In the genomic region with DNA sequence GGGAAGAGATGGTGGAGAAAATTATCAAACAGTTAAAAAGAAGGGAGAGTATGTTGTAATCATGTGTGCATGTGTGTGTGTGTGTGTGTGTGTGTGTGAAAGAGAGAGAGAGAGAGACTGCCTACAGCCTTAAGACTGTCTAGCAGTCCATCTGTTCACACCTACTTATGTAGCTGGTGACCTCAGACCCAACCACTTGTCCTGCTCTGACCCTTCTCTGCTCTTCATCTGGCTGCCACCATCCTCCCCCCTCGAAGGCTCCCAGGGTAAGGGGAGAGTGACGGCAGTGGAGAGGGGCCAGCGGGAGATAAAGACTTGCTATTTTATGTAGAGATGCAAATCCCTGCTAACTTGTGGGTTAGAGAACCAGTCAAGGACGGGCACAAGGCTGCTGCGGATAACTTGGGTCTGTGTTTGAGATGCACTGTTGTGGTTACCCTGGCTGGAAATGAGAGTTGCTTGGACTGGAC, we compare ENCODE assay signal across 20 cellular contexts. TPM values are rescaled to one million over a fixed set of nuclear protein-coding genes. Genes with fewer than 3 reads are reported as not detected.
A peak's percentile ranks its signal among the peaks of the same experiment; 100 is the strongest.
DNase-seq lines count a peak whose midpoint lies in the region; ATAC-seq and TF ChIP-seq lines count a peak whose summit lies in the region.
"Had no signal": no experiment of that assay in that cellular context is flagged by ENCODE, and none has a peak within 500 bp of the region (broad histone marks: within the 10 kb centered on the region; RNA-seq: fewer than 3 reads in every experiment).

No MANE protein-coding gene starts in this region.

- intact Hi-C loops in CD4-positive, alpha-beta memory T cell (cut with micrococcal nuclease): no loop called here

- H2BK15ac ChIP-seq in neuronal stem cell (ENCODE audit: low read length): peak overlapping the region; percentile 4

- WGBS in neuronal stem cell (ENCODE audit: extremely low coverage in 2 of 2, insufficient read length in 2 of 2, insufficient replicate concordance in 1 of 2), 2 donors: no CpG with 5 or more reads among the region's 5 CpGs

- no peak overlapping the region for H3K9ac ChIP-seq in neuronal stem cell (ENCODE audit: low read depth, low read length, poor library complexity)

- CTCF ChIA-PET in CD4-positive, alpha-beta memory T cell (lab: Charles Lee; ENCODE audit: partially characterized antibody): interaction anchor here (1.7 to 7.9 kb wide), 5 partner anchors 16 to 104 kb away, joined by 3 to 433 read pairs (median 50); partner anchors contain the start of gene GRAMD1B

- H2BK12ac ChIP-seq in neuronal stem cell (ENCODE audit: low read length): no peak overlapping the region

- H3K36me3 Mint-ChIP-seq in CD4-positive, alpha-beta memory T cell: no peaks in the 10 kb centered on the region

- H2BK5ac ChIP-seq in neuronal stem cell (ENCODE audit: low read length): no peak overlapping the region

- H3K36me3 ChIP-seq in cardiac muscle cell (no peaks in the 10 kb centered on the region), neuronal stem cell (replicated peaks in 1 of 2; ENCODE audit: control insufficient read depth in 2 of 2, insufficient read depth in 2 of 2, low read length in 2 of 2) (no peaks in the 10 kb centered on the region)
- H3K36me3 ChIP-seq in CD4-positive, alpha-beta memory T cell (ENCODE audit: insufficient read depth, low read length): no peaks in the 10 kb centered on the region

- no peak overlapping the region for H3K4me3 Mint-ChIP-seq in CD4-positive, alpha-beta memory T cell
- H3K4me3 Mint-ChIP-seq: nephron progenitor cell, T-helper 17 cell had no signal

- no peak overlapping the region for H3K14ac ChIP-seq in neuronal stem cell (ENCODE audit: low read length)

- peak overlapping the region in 1 of 7 donors; percentile 51 for H3K27ac Mint-ChIP-seq in CD4-positive, alpha-beta memory T cell
- H3K27ac Mint-ChIP-seq: nephron progenitor cell, T-helper 17 cell had no signal

- no peak overlapping the region for H3K4me2 ChIP-seq in neuronal stem cell (ENCODE audit: insufficient read depth, low read length, poor library complexity, severe bottlenecking)

- H4K91ac ChIP-seq in neuronal stem cell (ENCODE audit: low read depth, low read length, poor library complexity): no peak overlapping the region

- peaks cover 0 to 3% (median 0%) of the 10 kb centered on the region in 4 donors for H3K4me1 Mint-ChIP-seq in CD4-positive, alpha-beta memory T cell

- DNase-seq in DMS79 treated with DMSO at 0.1 percent for 48 hours (lab: John Stamatoyannopoulos, UW) (peak; percentile 25), DMS79 (lab: John Stamatoyannopoulos, UW) (no peak), NCI-H446 treated with DMSO at 0.1 percent for 48 hours (lab: John Stamatoyannopoulos, UW) (peak; percentile 48), cardiac muscle cell (ENCODE audit: low read depth in 1 of 2, low spot score in 1 of 2) (peak; percentile 32 to 96), neuronal stem cell (ENCODE audit: low spot score) (no peak), inferior parietal cortex (ENCODE audit: extremely low spot score) (no peak)
- no peak for DNase-seq in CD4-positive, alpha-beta memory T cell
- DNase-seq: 8988T; activated CD4-positive, alpha-beta T cell treated with anti-CD3 and anti-CD28 coated beads for 4 hours; activated naive CD4-positive, alpha-beta T cell treated with anti-CD3 and anti-CD28 coated beads, Interleukin-2, amount 50 U/mL, for 16 hours; effector memory CD4-positive, alpha-beta T cell; EL; NCI-H2081; NCI-H774; nephron progenitor cell; RPMI8226; stimulated activated CD4-positive, alpha-beta T cell treated with anti-CD3 and anti-CD28 coated beads, Interleukin-1b, Interleukin-23, amount 100 ng/mL, for 48 hours; T-helper 17 cell had no signal

- no peak overlapping the region for H2AK5ac ChIP-seq in neuronal stem cell (ENCODE audit: low read depth, low read length)

- peak overlapping the region; percentile 41 for H3K18ac ChIP-seq in neuronal stem cell (ENCODE audit: low read length)

- peaks cover 2 to 7% of the 10 kb centered on the region in 2 donors for H3K27me3 Mint-ChIP-seq in CD4-positive, alpha-beta memory T cell

- no peaks in the 10 kb centered on the region for H3K9me3 ChIP-seq in cardiac muscle cell (ENCODE audit: low read depth)
- H3K9me3 ChIP-seq in neuronal stem cell (replicated peaks in 1 of 2; ENCODE audit: control insufficient read depth in 2 of 2, insufficient read depth in 1 of 2, low read depth in 1 of 2, low read length in 2 of 2): no peaks in the 10 kb centered on the region
- H3K9me3 ChIP-seq in CD4-positive, alpha-beta memory T cell (ENCODE audit: control insufficient read depth in 1 of 2, low read length in 2 of 2): no peaks in the 10 kb centered on the region

- H3K4ac ChIP-seq in neuronal stem cell (ENCODE audit: low read length): no peak overlapping the region

- H2AFZ ChIP-seq in neuronal stem cell (ENCODE audit: low read length): peak overlapping the region; percentile 23

- H4K8ac ChIP-seq in neuronal stem cell (ENCODE audit: low read depth, low read length): no peak overlapping the region

- no peak overlapping the region for H2BK120ac ChIP-seq in neuronal stem cell (ENCODE audit: low read depth, low read length)

- H3K27ac ChIP-seq in cardiac muscle cell (peak overlapping the region; percentile 50), neuronal stem cell (replicated peaks; ENCODE audit: low read length) (no peak overlapping the region)
- no peak overlapping the region for H3K27ac ChIP-seq in CD4-positive, alpha-beta memory T cell (ENCODE audit: low read depth, low read length)
- H3K27ac ChIP-seq: C4-2B had no signal

- TF ChIP-seq CTCF in cardiac muscle cell (IDR thresholded peaks at IDR 0.05; ENCODE audit: low read depth, low read length): no peak

- peaks cover 3% of the 10 kb centered on the region for H3K27me3 ChIP-seq in cardiac muscle cell
- H3K27me3 ChIP-seq in neuronal stem cell (ENCODE audit: control insufficient read depth in 3 of 3, insufficient read depth in 3 of 3, low read depth in 1 of 3, low read length in 3 of 3): peaks cover 0 to 28% (median 0%) of the 10 kb centered on the region in 3 experiments
- H3K27me3 ChIP-seq in CD4-positive, alpha-beta memory T cell (ENCODE audit: insufficient read depth, low read length): no peaks in the 10 kb centered on the region

- ATAC-seq in GM18519 (IDR thresholded peaks at IDR 0.05; ENCODE audit: low FRiP score, unreplicated experiment): no peak
- ATAC-seq: T-helper 17 cell had no signal

- POLR2A ChIA-PET in CD4-positive, alpha-beta memory T cell (lab: Charles Lee; ENCODE audit: partially characterized antibody): no interaction called here

- H3K23ac ChIP-seq in neuronal stem cell (ENCODE audit: low read depth, low read length, poor library complexity): no peak overlapping the region

- H3K4me1 ChIP-seq in cardiac muscle cell (ENCODE audit: low read depth) (peaks cover 45% of the 10 kb centered on the region), neuronal stem cell (ENCODE audit: control insufficient read depth in 2 of 2, insufficient read depth in 1 of 2, low read depth in 1 of 2, low read length in 2 of 2) (peaks cover 0 to 23% of the 10 kb centered on the region in 2 donors)
- H3K4me1 ChIP-seq in CD4-positive, alpha-beta memory T cell (ENCODE audit: insufficient read depth, low read length): no peaks in the 10 kb centered on the region

- H3K9me3 Mint-ChIP-seq in CD4-positive, alpha-beta memory T cell: no peaks in the 10 kb centered on the region
- H3K9me3 Mint-ChIP-seq: nephron progenitor cell had no signal

- H3K79me1 ChIP-seq in neuronal stem cell (ENCODE audit: low read depth, low read length): no peaks in the 10 kb centered on the region

- H3K4me3 ChIP-seq in cardiac muscle cell (peak overlapping the region; percentile 10), neuronal stem cell (ENCODE audit: low read length in 2 of 2) (no peak overlapping the region)
- no peak overlapping the region for H3K4me3 ChIP-seq in CD4-positive, alpha-beta memory T cell (ENCODE audit: low read length in 2 of 2)

RNA-seq across cellular contexts. Expression of gene GRAMD1B, which starts 24.9 kb away (rescaled TPM):
- 47.4 and 81.5 TPM in 2 replicates for total RNA-seq in cardiac muscle cell
- 15.5 and 25.5 TPM in 2 replicates for polyA plus RNA-seq in cardiac muscle cell
- 13.1 TPM for polyA plus RNA-seq in neuronal stem cell (2013, experiment 1 of 2)
- polyA plus RNA-seq in neuronal stem cell (2013, experiment 2 of 2): 12.8 TPM
- total RNA-seq in CD4-positive, alpha-beta memory T cell: 10 to 100 TPM; 19.5 to 26.0 TPM
- polyA plus RNA-seq in CD4-positive, alpha-beta memory T cell: 1 to 10 TPM; 4.2 to 5.3 TPM

Comparison
In these comparisons a context has a peak if more than half of its experiments do, and no peak if none do; other contexts are left out.
1. DNase-seq: peak in DMS79 treated with DMSO at 0.1 percent for 48 hours (single experiment), NCI-H446 treated with DMSO at 0.1 percent for 48 hours (single experiment) and cardiac muscle cell (2 of 2); none in DMS79 (single experiment), neuronal stem cell (single experiment), inferior parietal cortex (single experiment) and CD4-positive, alpha-beta memory T cell (0 of 5).